12 cellular contexts compared by ENCODE assay signal in genomic region chr7:510782-511281, GRCh38.
"Had no signal": no experiment of that assay in that cellular context is flagged by ENCODE, and none has a peak within 500 bp of the region (broad histone marks: within the 10 kb centered on the region; RNA-seq: fewer than 3 reads in every experiment).

No MANE protein-coding gene starts in this region.

- DNase-seq: activated CD4-positive, alpha-beta T cell treated with anti-CD3 and anti-CD28 coated beads, Interleukin-2, amount 10 ng/mL, durations not matched to agents 7 days and 5 days; activated CD4-positive, CD25-positive, alpha-beta regulatory T cell; activated naive CD4-positive, alpha-beta T cell treated with anti-CD3 and anti-CD28 coated beads, Interleukin-2, amount 50 U/mL, for 16 hours; brain microvascular endothelial cell; cerebellar nuclear complex; foreskin fibroblast; head of caudate nucleus; stimulated activated CD4-positive, alpha-beta T cell treated with anti-CD3 and anti-CD28 coated beads, Interleukin-4, amount 100 ng/mL, for 4 hours; trophoblast cell had no signal

- H3K4me3 ChIP-seq: dorsolateral prefrontal cortex, esophagus muscularis mucosa had no signal

- H3K27me3 ChIP-seq: brain microvascular endothelial cell, dorsolateral prefrontal cortex, esophagus muscularis mucosa had no signal

- FAIRE-seq: islet of Langerhans had no signal

- H3K27ac ChIP-seq: brain microvascular endothelial cell, dorsolateral prefrontal cortex, esophagus muscularis mucosa had no signal

- H3K9me3 ChIP-seq: esophagus muscularis mucosa had no signal
